Comparison of ENCODE assay signal across 8 cellular contexts in genomic region chr11:63813035-63813562, GRCh38. TPM values are rescaled to one million over a fixed set of nuclear protein-coding genes. Genes with fewer than 3 reads are reported as not detected.
DNase-seq lines count a peak whose midpoint lies in the region; ATAC-seq, FAIRE-seq and TF ChIP-seq lines count a peak whose summit lies in the region.

TSS of gene SPINDOC (plus strand) at chr11:63813456. CDS start at chr11:63813687, 231 bp downstream.

- H3K36me3 Mint-ChIP-seq in activated T-cell treated with anti-CD3 and anti-CD28 coated beads, Interleukin-2, amount 50 U/mL, for 72 hours (ENCODE audit: insufficient read depth in 2 of 2): peaks cover 0 to 11% of the 10 kb centered on the region in 2 donors

- peaks cover 36% of the 10 kb centered on the region for H3K4me1 Mint-ChIP-seq in activated T-cell treated with anti-CD3 and anti-CD28 coated beads, Interleukin-2, amount 50 U/mL, for 72 hours (ENCODE audit: low read depth)

- intact Hi-C loops in Panc1 (cut with micrococcal nuclease; ENCODE audit: unreplicated experiment): no loop called here
- intact Hi-C loops in esophagus squamous epithelium (cut with DNase I): loop anchor here (10.0 kb wide), 1 partner anchor 48 kb away; the partner anchor contains the start of gene ZFTA

- TF ChIP-seq CTCF in D721Med (IDR thresholded peaks at IDR 0.05; ENCODE audit: insufficient read depth, missing control alignments) (no peak), Panc1 (IDR thresholded peaks at IDR 0.05) (no peak), esophagus squamous epithelium (IDR thresholded peaks at IDR 0.05) (no peak)

- no peaks in the 10 kb centered on the region for H3K9me3 Mint-ChIP-seq in activated T-cell treated with anti-CD3 and anti-CD28 coated beads, Interleukin-2, amount 50 U/mL, for 72 hours

- H3K9ac ChIP-seq in HUES64 (ENCODE audit: low read depth, low read length): peak within 1 kb of the TSS; percentile 97

- DNase-seq in D721Med (ENCODE audit: insufficient read length, low spot score) (peak; percentile 91), Panc1 (ENCODE audit: low read depth, low spot score) (no peak), esophagus squamous epithelium (lab: John Stamatoyannopoulos, UW) (no peak)
- DNase-seq in activated T-cell treated with anti-CD3 and anti-CD28 coated beads, Interleukin-2, amount 50 U/mL, for 72 hours: peak; percentile 84 to 87
- peak; percentile 23 to 66 for DNase-seq in stimulated activated CD8-positive, alpha-beta memory T cell treated with anti-CD3 and anti-CD28 coated beads, Interleukin-7, amount 100 ng/mL, for 4 hours (ENCODE audit: low read depth in 2 of 2)

- peaks cover 10% of the 10 kb centered on the region for H3K27me3 Mint-ChIP-seq in activated T-cell treated with anti-CD3 and anti-CD28 coated beads, Interleukin-2, amount 50 U/mL, for 72 hours (ENCODE audit: low read depth)

- H3K9me3 ChIP-seq in HUES64 (ENCODE audit: insufficient read depth, low read depth, low read length) (no peaks in the 10 kb centered on the region), Panc1 (ENCODE audit: control insufficient read depth, insufficient read depth, low read depth, low read length) (no peaks in the 10 kb centered on the region), esophagus squamous epithelium (no peaks in the 10 kb centered on the region), muscle layer of duodenum (ENCODE audit: control insufficient read depth in 1 of 2, low read length in 2 of 2) (no peaks in the 10 kb centered on the region)

- H3K4me1 ChIP-seq in HUES64 (ENCODE audit: insufficient read depth, low read length) (peaks cover 13% of the 10 kb centered on the region), Panc1 (ENCODE audit: control insufficient read depth, insufficient read depth, low read length) (peaks cover 14% of the 10 kb centered on the region), esophagus squamous epithelium (peaks cover 6 to 35% (median 19%) of the 10 kb centered on the region in 3 donors), muscle layer of duodenum (ENCODE audit: control insufficient read depth in 1 of 2, insufficient read depth in 2 of 2, low read length in 2 of 2) (peaks cover 13 to 22% of the 10 kb centered on the region in 2 donors)

- POLR2A ChIA-PET in Panc1 (lab: Charles Lee): no interaction called here

- H3K27ac ChIP-seq in HUES64 (ENCODE audit: low read depth, low read length) (peak within 1 kb of the TSS; percentile 95), Panc1 (ENCODE audit: low read length) (peak within 1 kb of the TSS; percentile 91), esophagus squamous epithelium (peak within 1 kb of the TSS; percentile 81 to 88 (median 86)), muscle layer of duodenum (ENCODE audit: low read length) (no peak within 1 kb of the TSS)

- peaks cover 30% of the 10 kb centered on the region for H3K36me3 ChIP-seq in HUES64 (ENCODE audit: insufficient read depth, low read length)
- H3K36me3 ChIP-seq in Panc1 (ENCODE audit: control insufficient read depth, insufficient read depth, low read length): no peaks in the 10 kb centered on the region; the same call in none of the 2 replicates
- peaks cover 6 to 21% (median 7%) of the 10 kb centered on the region in 3 donors for H3K36me3 ChIP-seq in esophagus squamous epithelium
- H3K36me3 ChIP-seq in muscle layer of duodenum (ENCODE audit: control insufficient read depth in 1 of 2, insufficient read depth in 2 of 2, low read length in 2 of 2): peaks cover 14 to 15% of the 10 kb centered on the region in 2 donors

- whole genome bisulfite sequencing in HUES64: under 1% methylated on average over 65 of the region's 65 CpGs
- 0% methylated on average over 3 to 4 of the region's 65 CpGs for WGBS in esophagus squamous epithelium, 2 donors

- peak within 1 kb of the TSS; percentile 38 for H3K27ac Mint-ChIP-seq in activated T-cell treated with anti-CD3 and anti-CD28 coated beads, Interleukin-2, amount 50 U/mL, for 72 hours

- no TSS peak for BruUV-seq in Panc1 (replicated peaks; lab: Mats Ljungman, UMichigan)

- H3K4me3 ChIP-seq in HUES64 (ENCODE audit: low read length): peak within 1 kb of the TSS; percentile 98
- H3K4me3 ChIP-seq in Panc1 (ENCODE audit: low read depth in 2 of 2, low read length in 2 of 2): peak within 1 kb of the TSS; percentile 84 to 89
- H3K4me3 ChIP-seq in esophagus squamous epithelium: peak within 1 kb of the TSS; percentile 60 to 97 (median 83)
- peak within 1 kb of the TSS; percentile 74 to 93 for H3K4me3 ChIP-seq in muscle layer of duodenum (ENCODE audit: low read depth in 1 of 2, low read length in 2 of 2)

- in situ Hi-C loops in Panc1 (cut with HindIII; ENCODE audit: low pct_unique_long_range_greater_than_20kb, low sequenced_read_pairs): no loop called here

- H3K4me3 Mint-ChIP-seq in activated T-cell treated with anti-CD3 and anti-CD28 coated beads, Interleukin-2, amount 50 U/mL, for 72 hours: peak within 1 kb of the TSS; percentile 83

- peak in 2 of 4 donors; percentile 13 to 49 for TF ChIP-seq POLR2A in esophagus squamous epithelium (IDR thresholded peaks at IDR 0.05)

- H3K27me3 ChIP-seq in HUES64 (ENCODE audit: insufficient read depth, low read length) (0 out of 2 replicates have a peak, but pooled peaks cover 6% of the 10 kb centered on the region), Panc1 (ENCODE audit: control insufficient read depth, insufficient read depth, low read length) (no peaks in the 10 kb centered on the region), esophagus squamous epithelium (no peaks in the 10 kb centered on the region), muscle layer of duodenum (ENCODE audit: low read depth, low read length) (no peaks in the 10 kb centered on the region)

- CTCF ChIA-PET in Panc1 (lab: Charles Lee): no interaction called here

- FAIRE-seq in D721Med (lab: Jason Lieb, UNC): no peak

- ATAC-seq in GM21447 (IDR thresholded peaks at IDR 0.05; ENCODE audit: unreplicated experiment) (peak; percentile 71), Panc1 (peak; percentile 95)
- peak; percentile 92 to 93 for ATAC-seq in activated T-cell treated with anti-CD3 and anti-CD28 coated beads, Interleukin-2, amount 50 U/mL, for 72 hours (replicated peaks in 1 of 2)

RNA-seq across cellular contexts. Expression of gene SPINDOC, which starts in this region (rescaled TPM):
- polyA plus RNA-seq in HUES64 (2013, experiment 1 of 2): 55.0 TPM
- polyA plus RNA-seq in HUES64 (2013, experiment 2 of 2): 61.0 TPM
- total RNA-seq in Panc1 (2021; ENCODE audit: unreplicated experiment) (59.1 TPM), esophagus squamous epithelium (1 to 10 TPM; 3.4 to 8.8 (median 6.1) TPM)
- 69.5 TPM for polyA plus RNA-seq in Panc1 (2012; ENCODE audit: insufficient read length)
- total RNA-seq in activated T-cell treated with anti-CD3 and anti-CD28 coated beads, Interleukin-2, amount 50 U/mL, for 72 hours: 10 to 100 TPM; 21.9 to 26.7 TPM

Comparison
In these comparisons a context has a peak if more than half of its experiments do, and no peak if none do; other contexts are left out.
1. DNase-seq: peak in D721Med (single experiment), activated T-cell treated with anti-CD3 and anti-CD28 coated beads, Interleukin-2, amount 50 U/mL, for 72 hours (2 of 2) and stimulated activated CD8-positive, alpha-beta memory T cell treated with anti-CD3 and anti-CD28 coated beads, Interleukin-7, amount 100 ng/mL, for 4 hours (2 of 2); none in Panc1 (single experiment) and esophagus squamous epithelium (single experiment).
2. Peak in every context shown above with its lines, with median percentiles within 50 percentile points of each other: ATAC-seq and H3K4me3 ChIP-seq.